In genomic region chrX:48538641-48539344, GRCh38 we compare ENCODE assay signal across 8 cellular contexts. TPM values are rescaled to one million over a fixed set of nuclear protein-coding genes. Genes with fewer than 3 reads are reported as not detected.
A peak's percentile ranks its signal among the peaks of the same experiment; 100 is the strongest.
DNase-seq lines count a peak whose midpoint lies in the region; ATAC-seq and TF ChIP-seq lines count a peak whose summit lies in the region.

No MANE protein-coding gene starts in this region.

- no peaks in the 10 kb centered on the region for H4K20me1 ChIP-seq in OCI-LY1 (ENCODE audit: insufficient read depth, low read length)

- H3K36me3 Mint-ChIP-seq in CD14-positive monocyte, result peaks cover 4 to 17% of the 10 kb centered on the region in 2 donors

- H3K27ac ChIP-seq in OCI-LY1 (ENCODE audit: low read depth, low read length, poor library complexity, severe bottlenecking) (no peak overlapping the region), ectodermal cell (ENCODE audit: insufficient read depth, low read depth, low read length, poor library complexity, severe bottlenecking) (peak overlapping the region; percentile 16), ovary (peak overlapping the region; percentile 67 to 80)

- intact Hi-C loops in CD14-positive monocyte (cut with micrococcal nuclease) (loop anchor here (1.0 to 5.0 kb wide), 3 partner anchors 34 to 61 kb away; partner anchors contain the start of genes RBM3 (in 2 of the 2) and FTSJ1 (in 1 of the 2)), ovary (cut with DNase I) (no loop called here)

- no peaks in the 10 kb centered on the region for H3F3A ChIP-seq in OCI-LY1 (ENCODE audit: insufficient read depth, low read length)

- no peak overlapping the region; the same call in 1 of the 2 replicates for H2AFZ ChIP-seq in OCI-LY1 (ENCODE audit: low read length)

- no peak overlapping the region for H3K9ac ChIP-seq in OCI-LY1 (ENCODE audit: low read length)

- ATAC-seq in GM19328 (IDR thresholded peaks at IDR 0.05; ENCODE audit: unreplicated experiment) (no peak), GM21367 (IDR thresholded peaks at IDR 0.05; ENCODE audit: unreplicated experiment) (no peak)

- peaks cover 0 to 10% (median 6%) of the 10 kb centered on the region in 7 donors for H3K9me3 Mint-ChIP-seq in CD14-positive monocyte

- TF ChIP-seq CTCF in CD14-positive monocyte (IDR thresholded peaks at IDR 0.05) (no peak), OCI-LY1 (IDR thresholded peaks at IDR 0.05; ENCODE audit: low read length) (no peak), ovary (IDR thresholded peaks at IDR 0.05) (no peak)

- H3K4me1 ChIP-seq in OCI-LY1 (ENCODE audit: insufficient read depth, low read length, severe bottlenecking) (peaks cover 17% of the 10 kb centered on the region), ectodermal cell (ENCODE audit: control insufficient read depth, insufficient read depth, low read length) (no peaks in the 10 kb centered on the region), ovary (ENCODE audit: insufficient read depth) (no peaks in the 10 kb centered on the region)

- H3K4me3 ChIP-seq in OCI-LY1 (ENCODE audit: low read depth, low read length, poor library complexity, severe bottlenecking), result peak overlapping the region; percentile 41
- peak overlapping the region; percentile 4 for H3K4me3 ChIP-seq in ectodermal cell (ENCODE audit: insufficient read depth, low read depth, low read length)
- H3K4me3 ChIP-seq in ovary, result peak overlapping the region; percentile 26

- no peaks in the 10 kb centered on the region for H3K9me2 ChIP-seq in OCI-LY1 (ENCODE audit: low read depth, low read length)

- H3K27me3 ChIP-seq in OCI-LY1 (ENCODE audit: insufficient read depth, low read length), result no peaks in the 10 kb centered on the region
- H3K27me3 ChIP-seq in ectodermal cell (ENCODE audit: control insufficient read depth, insufficient read depth, low read length, poor library complexity, severe bottlenecking), result no peaks in the 10 kb centered on the region
- H3K27me3 ChIP-seq in ovary, result no peaks in the 10 kb centered on the region

- H3K4me1 Mint-ChIP-seq in CD14-positive monocyte, result peaks cover 25% of the 10 kb centered on the region

- peak overlapping the region in 1 of 2 donors; percentile 85 for H3K4me3 Mint-ChIP-seq in CD14-positive monocyte

- H3K4me2 ChIP-seq in OCI-LY1 (ENCODE audit: low read length), result peak overlapping the region; percentile 47; the same call in 1 of the 2 replicates

- TF ChIP-seq POLR2A in ovary (IDR thresholded peaks at IDR 0.05), result no peak

- 91% methylated on average over 23 of the region's 23 CpGs for WGBS in ectodermal cell, 2 experiments
- WGBS in ovary, 3 donors, result 79 to 83% (median 82%) methylated on average over 23 of the region's 23 CpGs

- peaks cover 7% of the 10 kb centered on the region; the same call in 1 of the 2 replicates for H3K36me3 ChIP-seq in OCI-LY1 (ENCODE audit: insufficient read depth, low read length)
- H3K36me3 ChIP-seq in ectodermal cell (ENCODE audit: control insufficient read depth, insufficient read depth, low read length), result no peaks in the 10 kb centered on the region
- H3K36me3 ChIP-seq in ovary, result no peaks in the 10 kb centered on the region

- TF ChIP-seq EP300 in ovary (IDR thresholded peaks at IDR 0.05), result no peak

- H3K9me3 ChIP-seq in OCI-LY1 (ENCODE audit: low read length) (no peaks in the 10 kb centered on the region), ectodermal cell (ENCODE audit: control insufficient read depth, low read length) (no peaks in the 10 kb centered on the region), ovary (no peaks in the 10 kb centered on the region)

- no peaks in the 10 kb centered on the region for H3K79me2 ChIP-seq in OCI-LY1 (ENCODE audit: insufficient read depth, low read length)

- DNase-seq in CD14-positive monocyte (ENCODE audit: low spot score) (no peak), ovary (peak in 3 of 5 donors; percentile 21 to 34 (median 29)), GM19240 (ENCODE audit: insufficient read length, low spot score) (no peak), NCI-H146 (lab: John Stamatoyannopoulos, UW) (no peak)

- peaks cover 0 to 6% (median 2%) of the 10 kb centered on the region in 3 donors for H3K27me3 Mint-ChIP-seq in CD14-positive monocyte (ENCODE audit: low read depth in 3 of 3)

- peak overlapping the region; percentile 74 to 96 (median 94) for H3K27ac Mint-ChIP-seq in CD14-positive monocyte

RNA-seq across cellular contexts. Expression of gene TBC1D25, which starts 0.7 kb away (rescaled TPM):
- 1 to 10 TPM; 5.7 to 6.6 TPM for polyA plus RNA-seq in CD14-positive monocyte
- 8.9 TPM for polyA plus RNA-seq in ectodermal cell (2013, experiment 1 of 4)
- 10.5 TPM for polyA plus RNA-seq in ectodermal cell (2013, experiment 2 of 4)
- polyA plus RNA-seq in ectodermal cell (2013, experiment 3 of 4), result 7.4 TPM
- polyA plus RNA-seq in ectodermal cell (2013, experiment 4 of 4), result 7.7 TPM
- total RNA-seq in ovary, result 10 to 100 TPM in 6 of 7 donors, 1 to 10 TPM in 1; 8.1 to 16.0 (median 12.2) TPM
- 10 to 100 TPM in 1 of 2 donors, 1 to 10 TPM in 1; 8.5 to 10.8 TPM for polyA plus RNA-seq in ovary

RNA-seq across cellular contexts. Expression of gene EBP, which starts 17.2 kb away (rescaled TPM):
- polyA plus RNA-seq in CD14-positive monocyte (10 to 100 TPM; 47.4 to 59.5 TPM), ovary (100 to 1,000 TPM in 1 of 2 donors, 10 to 100 TPM in 1; 28.3 to 117 TPM)
- polyA plus RNA-seq in ectodermal cell (2013, experiment 1 of 4), result 129 TPM
- 123 TPM for polyA plus RNA-seq in ectodermal cell (2013, experiment 2 of 4)
- 118 TPM for polyA plus RNA-seq in ectodermal cell (2013, experiment 3 of 4)
- 123 TPM for polyA plus RNA-seq in ectodermal cell (2013, experiment 4 of 4)
- 10 to 100 TPM; 15.4 to 83.3 (median 20.0) TPM for total RNA-seq in ovary

RNA-seq across cellular contexts. Expression of gene PORCN, which starts 30.0 kb away (rescaled TPM):
- polyA plus RNA-seq in CD14-positive monocyte, result 1 to 10 TPM; 7.5 to 7.8 TPM
- 14.6 TPM for polyA plus RNA-seq in ectodermal cell (2013, experiment 1 of 4)
- 15.3 TPM for polyA plus RNA-seq in ectodermal cell (2013, experiment 2 of 4)
- 14.5 TPM for polyA plus RNA-seq in ectodermal cell (2013, experiment 3 of 4)
- polyA plus RNA-seq in ectodermal cell (2013, experiment 4 of 4), result 17.3 TPM
- total RNA-seq in ovary, result 10 to 100 TPM in 3 of 7 donors, 1 to 10 TPM in 4; 8.0 to 13.9 (median 9.9) TPM
- polyA plus RNA-seq in ovary, result 10 to 100 TPM in 1 of 2 donors, 1 to 10 TPM in 1; 7.6 to 10.9 TPM

RNA-seq across cellular contexts. Expression of gene RBM3, which starts 35.5 kb away (rescaled TPM):
- 100 to 1,000 TPM; 187 to 203 TPM for polyA plus RNA-seq in CD14-positive monocyte
- polyA plus RNA-seq in ectodermal cell (2013, experiment 1 of 4), result 205 TPM
- 209 TPM for polyA plus RNA-seq in ectodermal cell (2013, experiment 2 of 4)
- 134 TPM for polyA plus RNA-seq in ectodermal cell (2013, experiment 3 of 4)
- polyA plus RNA-seq in ectodermal cell (2013, experiment 4 of 4), result 154 TPM
- 100 to 1,000 TPM; 103 to 421 (median 153) TPM for total RNA-seq in ovary
- polyA plus RNA-seq in ovary, result 100 to 1,000 TPM; 139 to 205 TPM

RNA-seq across cellular contexts. Expression of gene WDR13, which starts 58.5 kb away (rescaled TPM):
- polyA plus RNA-seq in CD14-positive monocyte (10 to 100 TPM; 68.6 to 93.3 TPM), ovary (100 to 1,000 TPM in 1 of 2 donors, 1 to 10 TPM in 1; 8.5 to 169 TPM)
- 39.4 TPM for polyA plus RNA-seq in ectodermal cell (2013, experiment 1 of 4)
- 38.4 TPM for polyA plus RNA-seq in ectodermal cell (2013, experiment 2 of 4)
- polyA plus RNA-seq in ectodermal cell (2013, experiment 3 of 4), result 47.3 TPM
- 58.6 TPM for polyA plus RNA-seq in ectodermal cell (2013, experiment 4 of 4)
- 100 to 1,000 TPM in 6 of 7 donors, 10 to 100 TPM in 1; 98.8 to 189 (median 148) TPM for total RNA-seq in ovary

Comparison
In these comparisons a context has a peak if more than half of its experiments do, and no peak if none do; other contexts are left out.
1. DNase-seq: peak in ovary (3 of 5); none in CD14-positive monocyte (single experiment), GM19240 (single experiment) and NCI-H146 (single experiment).
2. intact Hi-C loops: an anchor here in CD14-positive monocyte (1.0 to 5.0 kb wide); none called in ovary.
3. Peak in every context shown above with its lines, with median percentiles within 50 percentile points of each other: H3K4me3 ChIP-seq.